1 cellular context compared by ENCODE assay signal in the genomic region with DNA sequence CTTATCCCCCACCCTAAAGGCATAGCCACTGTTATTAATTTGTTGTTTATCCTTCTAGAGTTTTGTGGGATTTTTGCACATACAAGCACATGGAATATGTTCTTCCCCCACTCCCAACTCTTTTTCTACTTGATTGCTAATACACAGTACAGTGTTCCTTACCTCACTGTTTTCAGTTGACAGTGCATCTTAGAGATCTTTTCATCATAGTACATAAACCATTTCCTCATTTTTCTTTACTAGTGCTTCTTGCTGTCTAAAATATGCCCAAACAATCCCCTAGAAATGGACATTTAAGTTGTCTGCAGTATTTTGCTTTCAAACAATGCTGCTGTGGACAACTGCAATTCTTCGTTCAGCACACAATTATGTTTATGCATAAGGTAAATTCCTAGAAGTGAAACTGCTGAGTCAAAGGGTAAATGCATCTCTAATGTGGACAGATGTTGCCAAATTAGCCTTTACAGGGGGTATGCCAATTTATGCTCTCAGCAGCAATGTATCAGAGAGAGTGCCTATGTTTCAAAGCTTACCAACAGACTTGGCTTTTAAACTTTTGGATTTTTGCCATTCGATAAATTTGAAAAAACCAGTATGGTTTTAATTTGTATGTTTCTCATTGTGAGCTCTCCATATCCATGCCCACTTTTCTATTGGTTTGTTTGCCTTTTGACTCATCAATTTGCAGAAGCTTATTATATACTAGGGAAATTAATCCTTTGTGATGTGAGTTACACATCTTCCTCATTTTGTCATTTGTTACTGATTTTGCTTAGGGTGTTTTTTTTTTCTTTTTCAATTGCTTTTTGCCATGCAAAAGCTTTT.
TF ChIP-seq lines count a peak whose summit lies in the region.

No MANE protein-coding gene starts in this region.

TF ChIP-seq in GM23338, 12 proteins besides CTCF, POLR2A, EP300 and RAD21 (continued from another document):
- TF ChIP-seq, protein P1, sequence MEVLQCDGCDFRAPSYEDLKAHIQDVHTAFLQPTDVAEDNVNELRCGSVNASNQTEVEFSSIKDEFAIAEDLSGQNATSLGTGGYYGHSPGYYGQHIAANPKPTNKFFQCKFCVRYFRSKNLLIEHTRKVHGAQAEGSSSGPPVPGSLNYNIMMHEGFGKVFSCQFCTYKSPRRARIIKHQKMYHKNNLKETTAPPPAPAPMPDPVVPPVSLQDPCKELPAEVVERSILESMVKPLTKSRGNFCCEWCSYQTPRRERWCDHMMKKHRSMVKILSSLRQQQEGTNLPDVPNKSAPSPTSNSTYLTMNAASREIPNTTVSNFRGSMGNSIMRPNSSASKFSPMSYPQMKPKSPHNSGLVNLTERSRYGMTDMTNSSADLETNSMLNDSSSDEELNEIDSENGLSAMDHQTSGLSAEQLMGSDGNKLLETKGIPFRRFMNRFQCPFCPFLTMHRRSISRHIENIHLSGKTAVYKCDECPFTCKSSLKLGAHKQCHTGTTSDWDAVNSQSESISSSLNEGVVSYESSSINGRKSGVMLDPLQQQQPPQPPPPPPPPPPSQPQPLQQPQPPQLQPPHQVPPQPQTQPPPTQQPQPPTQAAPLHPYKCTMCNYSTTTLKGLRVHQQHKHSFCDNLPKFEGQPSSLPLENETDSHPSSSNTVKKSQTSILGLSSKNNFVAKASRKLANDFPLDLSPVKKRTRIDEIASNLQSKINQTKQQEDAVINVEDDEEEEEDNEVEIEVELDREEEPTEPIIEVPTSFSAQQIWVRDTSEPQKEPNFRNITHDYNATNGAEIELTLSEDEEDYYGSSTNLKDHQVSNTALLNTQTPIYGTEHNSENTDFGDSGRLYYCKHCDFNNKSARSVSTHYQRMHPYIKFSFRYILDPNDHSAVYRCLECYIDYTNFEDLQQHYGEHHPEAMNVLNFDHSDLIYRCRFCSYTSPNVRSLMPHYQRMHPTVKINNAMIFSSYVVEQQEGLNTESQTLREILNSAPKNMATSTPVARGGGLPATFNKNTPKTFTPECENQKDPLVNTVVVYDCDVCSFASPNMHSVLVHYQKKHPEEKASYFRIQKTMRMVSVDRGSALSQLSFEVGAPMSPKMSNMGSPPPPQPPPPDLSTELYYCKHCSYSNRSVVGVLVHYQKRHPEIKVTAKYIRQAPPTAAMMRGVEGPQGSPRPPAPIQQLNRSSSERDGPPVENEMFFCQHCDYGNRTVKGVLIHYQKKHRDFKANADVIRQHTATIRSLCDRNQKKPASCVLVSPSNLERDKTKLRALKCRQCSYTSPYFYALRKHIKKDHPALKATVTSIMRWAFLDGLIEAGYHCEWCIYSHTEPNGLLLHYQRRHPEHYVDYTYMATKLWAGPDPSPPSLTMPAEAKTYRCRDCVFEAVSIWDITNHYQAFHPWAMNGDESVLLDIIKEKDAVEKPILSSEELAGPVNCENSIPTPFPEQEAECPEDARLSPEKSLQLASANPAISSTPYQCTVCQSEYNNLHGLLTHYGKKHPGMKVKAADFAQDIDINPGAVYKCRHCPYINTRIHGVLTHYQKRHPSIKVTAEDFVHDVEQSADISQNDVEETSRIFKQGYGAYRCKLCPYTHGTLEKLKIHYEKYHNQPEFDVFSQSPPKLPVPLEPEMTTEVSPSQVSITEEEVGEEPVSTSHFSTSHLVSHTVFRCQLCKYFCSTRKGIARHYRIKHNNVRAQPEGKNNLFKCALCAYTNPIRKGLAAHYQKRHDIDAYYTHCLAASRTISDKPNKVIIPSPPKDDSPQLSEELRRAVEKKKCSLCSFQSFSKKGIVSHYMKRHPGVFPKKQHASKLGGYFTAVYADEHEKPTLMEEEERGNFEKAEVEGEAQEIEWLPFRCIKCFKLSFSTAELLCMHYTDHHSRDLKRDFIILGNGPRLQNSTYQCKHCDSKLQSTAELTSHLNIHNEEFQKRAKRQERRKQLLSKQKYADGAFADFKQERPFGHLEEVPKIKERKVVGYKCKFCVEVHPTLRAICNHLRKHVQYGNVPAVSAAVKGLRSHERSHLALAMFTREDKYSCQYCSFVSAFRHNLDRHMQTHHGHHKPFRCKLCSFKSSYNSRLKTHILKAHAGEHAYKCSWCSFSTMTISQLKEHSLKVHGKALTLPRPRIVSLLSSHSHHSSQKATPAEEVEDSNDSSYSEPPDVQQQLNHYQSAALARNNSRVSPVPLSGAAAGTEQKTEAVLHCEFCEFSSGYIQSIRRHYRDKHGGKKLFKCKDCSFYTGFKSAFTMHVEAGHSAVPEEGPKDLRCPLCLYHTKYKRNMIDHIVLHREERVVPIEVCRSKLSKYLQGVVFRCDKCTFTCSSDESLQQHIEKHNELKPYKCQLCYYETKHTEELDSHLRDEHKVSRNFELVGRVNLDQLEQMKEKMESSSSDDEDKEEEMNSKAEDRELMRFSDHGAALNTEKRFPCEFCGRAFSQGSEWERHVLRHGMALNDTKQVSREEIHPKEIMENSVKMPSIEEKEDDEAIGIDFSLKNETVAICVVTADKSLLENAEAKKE (CRISPR knock-in tag; IDR thresholded peaks at IDR 0.05), result no peak
- TF ChIP-seq EZH2 (IDR thresholded peaks at IDR 0.05; ENCODE audit: low read depth, unreplicated experiment) (no peak), EZH2phosphoT487 (IDR thresholded peaks at IDR 0.05; ENCODE audit: unreplicated experiment) (no peak), ZNF114 (CRISPR knock-in tag; IDR thresholded peaks at IDR 0.05) (no peak), ZNF331 (CRISPR knock-in tag; IDR thresholded peaks at IDR 0.05; ENCODE audit: low read depth) (no peak), STAT1 (IDR thresholded peaks at IDR 0.05; ENCODE audit: unreplicated experiment) (no peak), CREB1 (CRISPR knock-in tag; IDR thresholded peaks at IDR 0.05; ENCODE audit: low read depth) (no peak)
- TF ChIP-seq, protein P2, sequence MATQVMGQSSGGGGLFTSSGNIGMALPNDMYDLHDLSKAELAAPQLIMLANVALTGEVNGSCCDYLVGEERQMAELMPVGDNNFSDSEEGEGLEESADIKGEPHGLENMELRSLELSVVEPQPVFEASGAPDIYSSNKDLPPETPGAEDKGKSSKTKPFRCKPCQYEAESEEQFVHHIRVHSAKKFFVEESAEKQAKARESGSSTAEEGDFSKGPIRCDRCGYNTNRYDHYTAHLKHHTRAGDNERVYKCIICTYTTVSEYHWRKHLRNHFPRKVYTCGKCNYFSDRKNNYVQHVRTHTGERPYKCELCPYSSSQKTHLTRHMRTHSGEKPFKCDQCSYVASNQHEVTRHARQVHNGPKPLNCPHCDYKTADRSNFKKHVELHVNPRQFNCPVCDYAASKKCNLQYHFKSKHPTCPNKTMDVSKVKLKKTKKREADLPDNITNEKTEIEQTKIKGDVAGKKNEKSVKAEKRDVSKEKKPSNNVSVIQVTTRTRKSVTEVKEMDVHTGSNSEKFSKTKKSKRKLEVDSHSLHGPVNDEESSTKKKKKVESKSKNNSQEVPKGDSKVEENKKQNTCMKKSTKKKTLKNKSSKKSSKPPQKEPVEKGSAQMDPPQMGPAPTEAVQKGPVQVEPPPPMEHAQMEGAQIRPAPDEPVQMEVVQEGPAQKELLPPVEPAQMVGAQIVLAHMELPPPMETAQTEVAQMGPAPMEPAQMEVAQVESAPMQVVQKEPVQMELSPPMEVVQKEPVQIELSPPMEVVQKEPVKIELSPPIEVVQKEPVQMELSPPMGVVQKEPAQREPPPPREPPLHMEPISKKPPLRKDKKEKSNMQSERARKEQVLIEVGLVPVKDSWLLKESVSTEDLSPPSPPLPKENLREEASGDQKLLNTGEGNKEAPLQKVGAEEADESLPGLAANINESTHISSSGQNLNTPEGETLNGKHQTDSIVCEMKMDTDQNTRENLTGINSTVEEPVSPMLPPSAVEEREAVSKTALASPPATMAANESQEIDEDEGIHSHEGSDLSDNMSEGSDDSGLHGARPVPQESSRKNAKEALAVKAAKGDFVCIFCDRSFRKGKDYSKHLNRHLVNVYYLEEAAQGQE (IDR thresholded peaks at IDR 0.05; ENCODE audit: unreplicated experiment), result no peak
- TF ChIP-seq, protein P3, sequence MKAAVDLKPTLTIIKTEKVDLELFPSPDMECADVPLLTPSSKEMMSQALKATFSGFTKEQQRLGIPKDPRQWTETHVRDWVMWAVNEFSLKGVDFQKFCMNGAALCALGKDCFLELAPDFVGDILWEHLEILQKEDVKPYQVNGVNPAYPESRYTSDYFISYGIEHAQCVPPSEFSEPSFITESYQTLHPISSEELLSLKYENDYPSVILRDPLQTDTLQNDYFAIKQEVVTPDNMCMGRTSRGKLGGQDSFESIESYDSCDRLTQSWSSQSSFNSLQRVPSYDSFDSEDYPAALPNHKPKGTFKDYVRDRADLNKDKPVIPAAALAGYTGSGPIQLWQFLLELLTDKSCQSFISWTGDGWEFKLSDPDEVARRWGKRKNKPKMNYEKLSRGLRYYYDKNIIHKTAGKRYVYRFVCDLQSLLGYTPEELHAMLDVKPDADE (IDR thresholded peaks at IDR 0.05), result no peak
